In the genomic region with DNA sequence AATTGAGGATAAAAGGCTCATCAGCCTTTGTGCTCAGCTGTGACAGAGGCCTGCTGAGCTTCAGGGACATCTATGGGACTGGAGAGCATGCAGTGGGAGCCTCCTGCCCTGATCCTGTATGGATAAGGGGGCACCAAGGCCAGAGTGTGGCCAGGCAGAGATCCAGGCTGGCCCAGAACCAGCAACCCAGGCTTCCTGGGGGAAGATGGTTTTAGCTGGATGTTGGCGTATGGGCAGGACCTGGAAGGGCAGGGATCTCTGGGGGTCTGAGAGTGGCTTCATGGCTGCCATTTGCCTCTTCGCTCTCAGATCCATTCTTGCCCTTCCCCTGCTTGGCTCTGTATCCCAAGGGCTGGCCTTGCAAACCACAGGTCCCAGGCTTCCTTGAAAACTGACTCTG, we compare ENCODE assay signal across 19 cellular contexts.
DNase-seq lines count a peak whose midpoint lies in the region; ATAC-seq and TF ChIP-seq lines count a peak whose summit lies in the region.
"Had no signal": no experiment of that assay in that cellular context is flagged by ENCODE, and none has a peak within 500 bp of the region (broad histone marks: within the 10 kb centered on the region; RNA-seq: fewer than 3 reads in every experiment).

No MANE protein-coding gene starts in this region.

- DNase-seq in Caco-2: no peak
- DNase-seq in mesenchymal stem cell: no peak
- DNase-seq in spleen: peak; percentile 14
- DNase-seq in NCI-H2029 (lab: John Stamatoyannopoulos, UW): no peak
- DNase-seq in effector memory CD8-positive, alpha-beta T cell: no peak
- DNase-seq in NCI-H2081 (lab: John Stamatoyannopoulos, UW): no peak
- no peak for DNase-seq in AG08395 (ENCODE audit: low spot score)
- DNase-seq: ACHN; AML-193; CD8-positive, alpha-beta T cell; DMS 273 treated with DMSO at 0.1 percent for 48 hours; DMS53; DND-41; EL; KBM-7 had no signal

- no peak overlapping the region for H3K4ac ChIP-seq in mesenchymal stem cell (ENCODE audit: low read depth in 1 of 2, low read length in 2 of 2)

- no peak overlapping the region for H2BK120ac ChIP-seq in mesenchymal stem cell (ENCODE audit: low read depth, low read length)

- H3K4me2 ChIP-seq in mesenchymal stem cell (ENCODE audit: low read length, poor library complexity, severe bottlenecking): no peak overlapping the region

- H2BK5ac ChIP-seq in mesenchymal stem cell (ENCODE audit: low read depth, low read length, poor library complexity, severe bottlenecking): no peak overlapping the region

- TF ChIP-seq CTCF in Caco-2 (IDR thresholded peaks at IDR 0.05; ENCODE audit: insufficient read depth in 1 of 2, low read depth in 1 of 2, low read length in 1 of 2, severe bottlenecking in 1 of 2, unreplicated experiment in 1 of 2) (no peak), spleen (IDR thresholded peaks at IDR 0.05 in 8 of 11, conservative IDR thresholded peaks at IDR 0.05 in 3 of 11) (no peak)

- no peaks in the 10 kb centered on the region for H3K27me3 ChIP-seq in Caco-2 (replicated peaks; ENCODE audit: control insufficient read depth, insufficient read depth, low read length)
- no peaks in the 10 kb centered on the region for H3K27me3 ChIP-seq in esophagus (ENCODE audit: control insufficient read depth in 1 of 2, insufficient read depth in 2 of 2, low read length in 2 of 2)
- H3K27me3 ChIP-seq in mesenchymal stem cell (ENCODE audit: control insufficient read depth in 1 of 2, insufficient read depth in 1 of 2, low read length in 2 of 2): peaks cover 3 to 10% of the 10 kb centered on the region in 2 experiments
- H3K27me3 ChIP-seq in spleen (replicated peaks in 1 of 7): peaks cover 0 to 7% (median 0%) of the 10 kb centered on the region in 7 donors

- peak overlapping the region; percentile 49 for H2BK15ac ChIP-seq in mesenchymal stem cell (ENCODE audit: low read depth, poor library complexity, severe bottlenecking)

- H3K79me1 ChIP-seq in mesenchymal stem cell (replicated peaks; ENCODE audit: low read length, poor library complexity, severe bottlenecking): no peaks in the 10 kb centered on the region

- H3K4me3 Mint-ChIP-seq in Caco-2 (ENCODE audit: unreplicated experiment): no peak overlapping the region
- no peak overlapping the region for H3K4me3 Mint-ChIP-seq in effector memory CD8-positive, alpha-beta T cell
- H3K4me3 Mint-ChIP-seq: CD8-positive, alpha-beta T cell; IgD-negative memory B cell had no signal

- H3K4me1 ChIP-seq in Caco-2 (peaks cover 17% of the 10 kb centered on the region), esophagus (ENCODE audit: control insufficient read depth in 2 of 2, insufficient read depth in 2 of 2, low read length in 1 of 2) (peaks cover 17 to 33% of the 10 kb centered on the region in 2 donors), mesenchymal stem cell (ENCODE audit: control insufficient read depth, insufficient read depth, low read depth, low read length) (peaks cover 12% of the 10 kb centered on the region), spleen (peaks cover 0 to 27% (median 0%) of the 10 kb centered on the region in 6 donors)

- no peak overlapping the region for H2AFZ ChIP-seq in mesenchymal stem cell (ENCODE audit: low read depth, low read length)

- 91 to 94% methylated on average over 2 of the region's 2 CpGs for WGBS in esophagus, 2 donors
- WGBS in mesenchymal stem cell: 100% methylated on average over 2 of the region's 2 CpGs
- 85 to 100% (median 96%) methylated on average over 2 of the region's 2 CpGs for WGBS in spleen, 5 donors

- H3K4me3 ChIP-seq in Caco-2 (ENCODE audit: low read depth, low read length) (no peak overlapping the region), esophagus (ENCODE audit: low read depth in 1 of 2, low read length in 2 of 2) (no peak overlapping the region), mesenchymal stem cell (ENCODE audit: insufficient read depth in 1 of 2, low read depth in 1 of 2, low read length in 2 of 2) (no peak overlapping the region), spleen (no peak overlapping the region)
- H3K4me3 ChIP-seq: GM12878, HAP-1 had no signal

- no peak overlapping the region for H4K8ac ChIP-seq in mesenchymal stem cell (ENCODE audit: low read length)

- ATAC-seq in effector memory CD8-positive, alpha-beta T cell (replicated peaks): no peak
- ATAC-seq: CD8-positive, alpha-beta T cell; GM12878 had no signal

- no peak overlapping the region for H3K9ac ChIP-seq in mesenchymal stem cell (ENCODE audit: low read length)

- no peaks in the 10 kb centered on the region; the same call in 1 of the 2 replicates for H3K36me3 ChIP-seq in Caco-2 (ENCODE audit: control insufficient read depth, insufficient read depth, low read length)
- H3K36me3 ChIP-seq in esophagus (ENCODE audit: control insufficient read depth in 2 of 2, insufficient read depth in 2 of 2, low read length in 1 of 2): no peaks in the 10 kb centered on the region
- no peaks in the 10 kb centered on the region for H3K36me3 ChIP-seq in mesenchymal stem cell (ENCODE audit: control insufficient read depth in 1 of 2, insufficient read depth in 2 of 2, low read depth in 1 of 2, low read length in 2 of 2)
- no peaks in the 10 kb centered on the region for H3K36me3 ChIP-seq in spleen
- H3K36me3 ChIP-seq: HAP-1 had no signal

- peaks cover 8% of the 10 kb centered on the region for H3K36me3 Mint-ChIP-seq in Caco-2 (ENCODE audit: insufficient read depth, unreplicated experiment)
- H3K36me3 Mint-ChIP-seq in effector memory CD8-positive, alpha-beta T cell (ENCODE audit: insufficient read depth): no peaks in the 10 kb centered on the region
- H3K36me3 Mint-ChIP-seq: CD8-positive, alpha-beta T cell; IgD-negative memory B cell had no signal

- peaks cover 8% of the 10 kb centered on the region for H3K4me1 Mint-ChIP-seq in Caco-2 (ENCODE audit: low read depth, unreplicated experiment)
- no peaks in the 10 kb centered on the region for H3K4me1 Mint-ChIP-seq in effector memory CD8-positive, alpha-beta T cell (ENCODE audit: low read depth in 2 of 2)
- H3K4me1 Mint-ChIP-seq: IgD-negative memory B cell had no signal

- H4K91ac ChIP-seq in mesenchymal stem cell (ENCODE audit: low read length): peak overlapping the region; percentile 64

- peak overlapping the region; percentile 78 to 92 for H3K27ac ChIP-seq in esophagus (ENCODE audit: low read depth in 2 of 2, low read length in 1 of 2)
- H3K27ac ChIP-seq in mesenchymal stem cell (ENCODE audit: low read length, poor library complexity, severe bottlenecking): no peak overlapping the region
- H3K27ac ChIP-seq in spleen: no peak overlapping the region

- no peak for TF ChIP-seq POLR2A in spleen (IDR thresholded peaks at IDR 0.05)

- CTCF ChIA-PET in Caco-2 (lab: Charles Lee): no interaction called here

- no TSS peak for BruUV-seq in Caco-2 (replicated peaks; lab: Mats Ljungman, UMichigan)

- H3K9me3 Mint-ChIP-seq in Caco-2 (ENCODE audit: unreplicated experiment): peaks cover 9% of the 10 kb centered on the region
- H3K9me3 Mint-ChIP-seq in effector memory CD8-positive, alpha-beta T cell: no peaks in the 10 kb centered on the region
- H3K9me3 Mint-ChIP-seq: CD8-positive, alpha-beta T cell; IgD-negative memory B cell had no signal

- H3K27ac Mint-ChIP-seq in Caco-2 (ENCODE audit: unreplicated experiment): peak overlapping the region; percentile 21
- H3K27ac Mint-ChIP-seq in effector memory CD8-positive, alpha-beta T cell: no peak overlapping the region
- H3K27ac Mint-ChIP-seq: CD8-positive, alpha-beta T cell; IgD-negative memory B cell had no signal

- no peaks in the 10 kb centered on the region for H3K27me3 Mint-ChIP-seq in Caco-2 (ENCODE audit: insufficient read depth, unreplicated experiment)
- H3K27me3 Mint-ChIP-seq in effector memory CD8-positive, alpha-beta T cell: peaks cover 9 to 52% of the 10 kb centered on the region in 2 donors

- H3K23ac ChIP-seq in mesenchymal stem cell (ENCODE audit: low read length in 2 of 2): no peak overlapping the region

- intact Hi-C loops in Caco-2 (cut with micrococcal nuclease; ENCODE audit: unreplicated experiment) (no loop called here), spleen (cut with DNase I; ENCODE audit: low total_unique reads) (no loop called here)

- no peak overlapping the region for H2AK5ac ChIP-seq in mesenchymal stem cell (ENCODE audit: low read length, severe bottlenecking)

- H3K9me3 ChIP-seq in Caco-2: peaks cover 18% of the 10 kb centered on the region; the same call in 1 of the 2 replicates
- H3K9me3 ChIP-seq in esophagus (ENCODE audit: control insufficient read depth in 2 of 2, insufficient read depth in 1 of 2, low read depth in 1 of 2, low read length in 1 of 2): peaks cover 0 to 3% of the 10 kb centered on the region in 2 donors
- H3K9me3 ChIP-seq in mesenchymal stem cell (ENCODE audit: control insufficient read depth, low read length): peaks cover 9% of the 10 kb centered on the region
- H3K9me3 ChIP-seq in spleen: no peaks in the 10 kb centered on the region
- H3K9me3 ChIP-seq: HAP-1 had no signal

- peak overlapping the region in 1 of 2 experiments; percentile 60 for H3K14ac ChIP-seq in mesenchymal stem cell (ENCODE audit: low read length in 2 of 2)

- peak overlapping the region; percentile 14 for H3K18ac ChIP-seq in mesenchymal stem cell (ENCODE audit: low read depth in 1 of 2, low read length in 2 of 2)

- POLR2A ChIA-PET in Caco-2 (lab: Charles Lee): no interaction called here

- peak overlapping the region; percentile 11 to 16 for H2BK12ac ChIP-seq in mesenchymal stem cell (ENCODE audit: low read length in 2 of 2)

Comparison
In these comparisons a context has a peak if more than half of its experiments do, and no peak if none do; other contexts are left out.
1. H3K27ac ChIP-seq: peak in esophagus (2 of 2); none in mesenchymal stem cell (single experiment) and spleen (0 of 8).